In genomic region chr19:57867868-57868492, GRCh38 we compare ENCODE assay signal across 2 cellular contexts.
TF ChIP-seq lines count a peak whose summit lies in the region.

No MANE protein-coding gene starts in this region.

TF ChIP-seq in GM12878, 131 proteins besides CTCF, POLR2A, EP300 and RAD21:
- TF ChIP-seq RFX5 (IDR thresholded peaks at IDR 0.05; ENCODE audit: low read depth, low read length) (no peak), RELB (IDR thresholded peaks at IDR 0.05; ENCODE audit: low read depth) (no peak), REST (IDR thresholded peaks at IDR 0.05; ENCODE audit: low read depth, low read length) (no peak), IRF3 (IDR thresholded peaks at IDR 0.05) (no peak), MTA3 (IDR thresholded peaks at IDR 0.05; ENCODE audit: borderline replicate concordance, low read length) (no peak), MEF2B (IDR thresholded peaks at IDR 0.05; ENCODE audit: partially characterized antibody, poor library complexity, severe bottlenecking) (no peak), ZNF622 (IDR thresholded peaks at IDR 0.05) (no peak), CHD1 (IDR thresholded peaks at IDR 0.05; ENCODE audit: low read depth, low read length) (no peak), IKZF1 (conservative IDR thresholded peaks at IDR 0.05) (no peak)

TF ChIP-seq in liver, 16 proteins besides CTCF, POLR2A, EP300 and RAD21:
- TF ChIP-seq YY1 (IDR thresholded peaks at IDR 0.05) (no peak), NR2F2 (IDR thresholded peaks at IDR 0.05) (no peak), HNF4G (IDR thresholded peaks at IDR 0.05) (no peak), ZBTB33 (IDR thresholded peaks at IDR 0.05) (no peak), ATF3 (IDR thresholded peaks at IDR 0.05) (no peak), FOXA1 (IDR thresholded peaks at IDR 0.05) (no peak), MAX (IDR thresholded peaks at IDR 0.05) (no peak), SP1 (IDR thresholded peaks at IDR 0.05) (no peak), GABPA (IDR thresholded peaks at IDR 0.05 in 1 of 2, conservative IDR thresholded peaks at IDR 0.05 in 1 of 2) (no peak), HNF4A (conservative IDR thresholded peaks at IDR 0.05) (no peak), FOXA2 (IDR thresholded peaks at IDR 0.05) (no peak), JUND (IDR thresholded peaks at IDR 0.05) (no peak), RXRA (IDR thresholded peaks at IDR 0.05) (no peak), EGR1 (IDR thresholded peaks at IDR 0.05; ENCODE audit: low read depth in 2 of 2) (no peak), REST (IDR thresholded peaks at IDR 0.05) (no peak), TAF1 (conservative IDR thresholded peaks at IDR 0.05) (no peak)
